In the genomic region with DNA sequence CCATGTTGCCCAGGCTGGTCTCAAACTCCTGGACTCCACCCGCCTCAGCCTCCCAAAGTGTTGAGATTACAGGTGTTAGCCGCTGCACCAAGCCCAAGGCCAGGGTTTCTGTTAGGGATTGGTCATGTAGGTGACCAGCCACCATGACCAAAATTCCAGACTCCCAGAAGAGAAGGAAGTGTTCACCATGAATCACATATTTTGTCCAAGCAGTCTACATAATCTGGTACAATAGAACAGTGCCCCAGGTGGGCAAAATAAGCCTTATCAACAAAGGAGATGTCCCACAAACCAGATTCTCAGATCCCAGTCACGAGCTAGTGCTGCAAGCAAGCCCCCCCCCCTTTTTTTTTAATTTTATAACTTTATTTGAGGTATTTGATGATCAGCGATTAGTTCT, we compare ENCODE assay signal across 28 cellular contexts.
"Had no signal": no experiment of that assay in that cellular context is flagged by ENCODE, and none has a peak within 500 bp of the region (broad histone marks: within the 10 kb centered on the region; RNA-seq: fewer than 3 reads in every experiment).

No MANE protein-coding gene starts in this region.

- H3K9me3 Mint-ChIP-seq: activated naive CD4-positive, alpha-beta T cell treated with anti-CD3 and anti-CD28 coated beads, Interleukin-2, amount 50 U/mL, for 24 hours; activated naive CD8-positive, alpha-beta T cell treated with anti-CD3 and anti-CD28 coated beads, Interleukin-2, amount 50 U/mL, for 24 hours; activated T-helper 2 cell treated with anti-CD3 and anti-CD28 coated beads, Interferon-gamma antibody, Interleukin-2, Interleukin-4, amounts not matched to agents 10 μg/mL and 5 μg/mL and 100 μg/mL, durations not matched to agents 14 hours and 24 hours and 36 hours; nephron; stimulated activated effector memory CD8-positive, alpha-beta T cell treated with anti-CD3 and anti-CD28 coated beads, Interleukin-12 subunit alpha, Interleukin-12 subunit beta, amount 100 ng/mL, for 72 hours; stimulated activated naive CD8-positive, alpha-beta T cell treated with anti-CD3 and anti-CD28 coated beads, Interleukin-15, Interleukin-2, amounts not matched to agents 100 ng/mL and 50 ng/mL, for 24 hours; type B pancreatic cell had no signal

- ATAC-seq: activated CD8-positive, alpha-beta memory T cell treated with anti-CD3 and anti-CD28 coated beads, Interleukin-2, amount 10 ng/mL, durations not matched to agents 7 days and 5 days; activated CD8-positive, alpha-beta T cell treated with anti-CD3 and anti-CD28 coated beads, Interleukin-2, amount 10 ng/mL, durations not matched to agents 7 days and 5 days; activated naive CD8-positive, alpha-beta T cell treated with anti-CD3 and anti-CD28 coated beads, Interleukin-2, amount 50 U/mL, for 24 hours; esophagus mucosa; foreskin keratinocyte; mucosa of descending colon; pancreas; stimulated activated effector memory CD8-positive, alpha-beta T cell treated with anti-CD3 and anti-CD28 coated beads, Interleukin-12 subunit alpha, Interleukin-12 subunit beta, amount 100 ng/mL, for 72 hours; T-helper 17 cell had no signal

- H3K27ac Mint-ChIP-seq: activated CD8-positive, alpha-beta memory T cell treated with anti-CD3 and anti-CD28 coated beads, Interleukin-2, amount 10 ng/mL, durations not matched to agents 7 days and 5 days; activated CD8-positive, alpha-beta T cell treated with anti-CD3 and anti-CD28 coated beads, Interleukin-2, amount 10 ng/mL, durations not matched to agents 7 days and 5 days; activated naive CD4-positive, alpha-beta T cell treated with anti-CD3 and anti-CD28 coated beads, Interleukin-2, amount 50 U/mL, for 24 hours; activated naive CD8-positive, alpha-beta T cell treated with anti-CD3 and anti-CD28 coated beads, Interleukin-2, amount 50 U/mL, for 24 hours; activated T-helper 2 cell treated with anti-CD3 and anti-CD28 coated beads, Interferon-gamma antibody, Interleukin-2, Interleukin-4, amounts not matched to agents 10 μg/mL and 5 μg/mL and 100 μg/mL, durations not matched to agents 14 hours and 24 hours and 36 hours; nephron; stimulated activated effector memory CD8-positive, alpha-beta T cell treated with anti-CD3 and anti-CD28 coated beads, Interleukin-12 subunit alpha, Interleukin-12 subunit beta, amount 100 ng/mL, for 72 hours; stimulated activated naive CD8-positive, alpha-beta T cell treated with anti-CD3 and anti-CD28 coated beads, Interleukin-15, Interleukin-2, amounts not matched to agents 100 ng/mL and 50 ng/mL, for 24 hours; type B pancreatic cell had no signal

- H3K27ac ChIP-seq: foreskin keratinocyte, left ventricle myocardium inferior, pancreas, prostate gland, sigmoid colon, thoracic aorta, uterus, WERI-Rb-1 had no signal

- H3K9me3 ChIP-seq: left ventricle myocardium inferior, mucosa of descending colon, pancreas, prostate gland, sigmoid colon, thoracic aorta, uterus had no signal

- H3K4me3 ChIP-seq: left ventricle myocardium inferior, mucosa of descending colon, pancreas, prostate gland, sigmoid colon, thoracic aorta, uterus had no signal

- H3K27me3 ChIP-seq: foreskin keratinocyte, pancreas, sigmoid colon, uterus had no signal

- H3K36me3 ChIP-seq: pancreas, uterus had no signal

- H3K4me1 ChIP-seq: foreskin keratinocyte, left ventricle myocardium inferior, pancreas, prostate gland, sigmoid colon, uterus had no signal

- H3K27me3 Mint-ChIP-seq: activated CD8-positive, alpha-beta memory T cell treated with anti-CD3 and anti-CD28 coated beads, Interleukin-2, amount 10 ng/mL, durations not matched to agents 7 days and 5 days; activated naive CD4-positive, alpha-beta T cell treated with anti-CD3 and anti-CD28 coated beads, Interleukin-2, amount 50 U/mL, for 24 hours; activated naive CD8-positive, alpha-beta T cell treated with anti-CD3 and anti-CD28 coated beads, Interleukin-2, amount 50 U/mL, for 24 hours; stimulated activated naive CD8-positive, alpha-beta T cell treated with anti-CD3 and anti-CD28 coated beads, Interleukin-15, Interleukin-2, amounts not matched to agents 100 ng/mL and 50 ng/mL, for 24 hours; T-helper 17 cell; type B pancreatic cell had no signal

- DNase-seq: activated CD4-positive, alpha-beta T cell treated with anti-CD3 and anti-CD28 coated beads, Interleukin-2, amount 50 U/mL, for 1 hour; activated CD4-positive, CD25-positive, alpha-beta regulatory T cell treated with anti-CD3 and anti-CD28 coated beads, Interleukin-2, amount 50 U/mL, for 72 hours; activated CD8-positive, alpha-beta memory T cell treated with anti-CD3 and anti-CD28 coated beads, Interleukin-2, amount 10 ng/mL, durations not matched to agents 7 days and 5 days; activated CD8-positive, alpha-beta T cell treated with anti-CD3 and anti-CD28 coated beads, Interleukin-2, amount 10 ng/mL, durations not matched to agents 7 days and 5 days; activated naive CD8-positive, alpha-beta T cell treated with anti-CD3 and anti-CD28 coated beads, Interleukin-2, amount 50 U/mL, for 24 hours; activated T-cell treated with anti-CD3 and anti-CD28 coated beads, Interleukin-2, amount 50 U/mL, for 48 hours; amygdala; caudate nucleus; foreskin keratinocyte; left ventricle myocardium inferior; mucosa of descending colon; pancreas; sigmoid colon; small intestine; stimulated activated CD4-positive, alpha-beta T cell treated with anti-CD3 and anti-CD28 coated beads, Interleukin-4, amount 100 ng/mL, for 24 hours; T-helper 17 cell; T1000; uterus; WERI-Rb-1 had no signal

- H3K4me1 Mint-ChIP-seq: nephron; stimulated activated effector memory CD8-positive, alpha-beta T cell treated with anti-CD3 and anti-CD28 coated beads, Interleukin-12 subunit alpha, Interleukin-12 subunit beta, amount 100 ng/mL, for 72 hours had no signal

- H3K4me3 Mint-ChIP-seq: activated CD8-positive, alpha-beta memory T cell treated with anti-CD3 and anti-CD28 coated beads, Interleukin-2, amount 10 ng/mL, durations not matched to agents 7 days and 5 days; activated CD8-positive, alpha-beta T cell treated with anti-CD3 and anti-CD28 coated beads, Interleukin-2, amount 10 ng/mL, durations not matched to agents 7 days and 5 days; activated naive CD4-positive, alpha-beta T cell treated with anti-CD3 and anti-CD28 coated beads, Interleukin-2, amount 50 U/mL, for 24 hours; activated naive CD8-positive, alpha-beta T cell treated with anti-CD3 and anti-CD28 coated beads, Interleukin-2, amount 50 U/mL, for 24 hours; nephron; stimulated activated effector memory CD8-positive, alpha-beta T cell treated with anti-CD3 and anti-CD28 coated beads, Interleukin-12 subunit alpha, Interleukin-12 subunit beta, amount 100 ng/mL, for 72 hours; stimulated activated naive CD8-positive, alpha-beta T cell treated with anti-CD3 and anti-CD28 coated beads, Interleukin-15, Interleukin-2, amounts not matched to agents 100 ng/mL and 50 ng/mL, for 24 hours; T-helper 17 cell; type B pancreatic cell had no signal
